17 cellular contexts compared by ENCODE assay signal in the genomic region with DNA sequence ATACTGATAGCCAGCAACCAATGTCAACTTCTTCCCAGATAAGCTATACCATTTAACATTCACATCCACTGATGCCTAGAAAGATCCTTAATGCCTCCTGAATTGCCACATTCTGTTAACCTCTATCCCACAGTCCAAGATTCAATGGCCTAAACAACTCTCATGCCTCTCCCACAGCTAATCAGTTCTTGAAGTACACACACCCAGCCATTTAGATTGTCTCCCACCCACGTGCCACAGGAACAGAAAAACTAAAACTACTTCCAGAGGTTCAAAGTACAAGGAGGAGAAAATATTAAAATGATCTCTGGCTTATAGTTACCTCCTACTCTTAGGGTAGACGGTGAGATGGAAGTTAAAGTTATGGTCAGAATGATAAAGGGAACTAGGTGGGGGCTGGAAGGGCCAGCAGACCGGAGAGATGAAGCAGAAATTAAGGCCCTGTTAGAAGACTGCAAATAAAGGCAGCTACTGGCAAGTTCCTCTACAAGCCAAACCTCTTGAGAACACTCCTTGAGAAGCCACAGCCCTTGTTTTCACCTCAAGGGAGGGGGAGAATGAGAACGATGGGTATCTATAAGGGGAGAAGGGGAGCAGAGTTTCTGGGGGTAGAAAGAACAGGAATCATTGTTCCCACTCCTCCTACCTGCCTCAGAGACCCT. TPM values are rescaled to one million over a fixed set of nuclear protein-coding genes. Genes with fewer than 3 reads are reported as not detected.
DNase-seq lines count a peak whose midpoint lies in the region; ATAC-seq, FAIRE-seq and TF ChIP-seq lines count a peak whose summit lies in the region.
"Had no signal": no experiment of that assay in that cellular context is flagged by ENCODE, and none has a peak within 500 bp of the region (broad histone marks: within the 10 kb centered on the region; RNA-seq: fewer than 3 reads in every experiment).

No MANE protein-coding gene starts in this region.

- no peak for TF ChIP-seq EP300 in HepG2 (IDR thresholded peaks at IDR 0.05; ENCODE audit: low read depth in 2 of 2, low read length in 2 of 2)
- no peak for TF ChIP-seq EP300 in HepG2 (CRISPR knock-in tag; IDR thresholded peaks at IDR 0.05; ENCODE audit: borderline replicate concordance)

- CTCF ChIA-PET in activated naive CD4-positive, alpha-beta T cell treated with anti-CD3 and anti-CD28 coated beads for 36 hours (lab: Charles Lee): no interaction called here
- CTCF ChIA-PET in HepG2 (lab: Yijun Ruan, JAX; ENCODE audit: low intra/inter-chr PET ratio, low total read pairs): no interaction called here

- intact Hi-C loops in activated naive CD4-positive, alpha-beta T cell treated with anti-CD3 and anti-CD28 coated beads for 36 hours (cut with micrococcal nuclease): loop anchor here (5.0 to 10.0 kb wide), 2 partner anchors 43 to 555 kb away; no protein-coding TSS in a partner anchor
- intact Hi-C loops in activated T-helper 1 cell treated with anti-CD3 and anti-CD28 coated beads, Interleukin-12 subunit alpha, Interleukin-12 subunit beta, Interleukin-2, Interleukin-4 antibody, amounts not matched to agents 30 ng/mL and 10 ng/mL and 1 ng/mL, durations not matched to agents 14 hours and 24 hours and 36 hours (cut with micrococcal nuclease): no loop called here
- intact Hi-C loops in HepG2 (cut with micrococcal nuclease; ENCODE audit: unreplicated experiment): no loop called here

- no peak for TF ChIP-seq POLR2A in HepG2 (IDR thresholded peaks at IDR 0.05; ENCODE audit: insufficient read depth in 1 of 2, low read depth in 2 of 2, low read length in 2 of 2)

- no peak for TF ChIP-seq CTCF in HepG2 (CRISPR knock-in tag; IDR thresholded peaks at IDR 0.05)

- H3K9me3 ChIP-seq in HepG2 (ENCODE audit: low read length): no peaks in the 10 kb centered on the region
- no peaks in the 10 kb centered on the region for H3K9me3 ChIP-seq in thymus (ENCODE audit: control insufficient read depth)
- H3K9me3 ChIP-seq: lower lobe of right lung, tibial artery had no signal

- in situ Hi-C loops in HepG2 (cut with HindIII; ENCODE audit: extremely low pct_ligation_motif_present, low pct_unique_long_range_greater_than_20kb): no loop called here

- H3K4me3 ChIP-seq in HepG2 (replicated peaks in 1 of 3; ENCODE audit: insufficient read depth in 1 of 3, low read depth in 2 of 3, low read length in 3 of 3) (no peak overlapping the region), thymus (ENCODE audit: low read length) (no peak overlapping the region)
- H3K4me3 ChIP-seq: coronary artery, lower lobe of right lung, tibial artery had no signal

- H3K27me3 Mint-ChIP-seq in activated naive CD4-positive, alpha-beta T cell treated with anti-CD3 and anti-CD28 coated beads for 36 hours (ENCODE audit: low read depth): no peaks in the 10 kb centered on the region
- H3K27me3 Mint-ChIP-seq in activated T-helper 1 cell treated with anti-CD3 and anti-CD28 coated beads, Interleukin-12 subunit alpha, Interleukin-12 subunit beta, Interleukin-2, Interleukin-4 antibody, amounts not matched to agents 30 ng/mL and 10 ng/mL and 1 ng/mL, durations not matched to agents 14 hours and 24 hours and 36 hours (ENCODE audit: insufficient read depth): no peaks in the 10 kb centered on the region

- H4K20me1 ChIP-seq in HepG2 (ENCODE audit: insufficient read depth, low read length): no peaks in the 10 kb centered on the region; the same call in 1 of the 2 replicates

- H3K4me3 Mint-ChIP-seq in activated naive CD4-positive, alpha-beta T cell treated with anti-CD3 and anti-CD28 coated beads for 36 hours: peak overlapping the region; percentile 0
- peak overlapping the region; percentile 40 for H3K4me3 Mint-ChIP-seq in activated T-helper 1 cell treated with anti-CD3 and anti-CD28 coated beads, Interleukin-12 subunit alpha, Interleukin-12 subunit beta, Interleukin-2, Interleukin-4 antibody, amounts not matched to agents 30 ng/mL and 10 ng/mL and 1 ng/mL, durations not matched to agents 14 hours and 24 hours and 36 hours

- H3K27ac Mint-ChIP-seq in activated naive CD4-positive, alpha-beta T cell treated with anti-CD3 and anti-CD28 coated beads for 36 hours: no peak overlapping the region
- H3K27ac Mint-ChIP-seq in activated T-helper 1 cell treated with anti-CD3 and anti-CD28 coated beads, Interleukin-12 subunit alpha, Interleukin-12 subunit beta, Interleukin-2, Interleukin-4 antibody, amounts not matched to agents 30 ng/mL and 10 ng/mL and 1 ng/mL, durations not matched to agents 14 hours and 24 hours and 36 hours: peak overlapping the region; percentile 0

- peaks cover 33% of the 10 kb centered on the region for H3K4me1 ChIP-seq in HepG2 (ENCODE audit: insufficient read depth, low read length)
- H3K4me1 ChIP-seq in thymus (ENCODE audit: control insufficient read depth, insufficient read depth, low read length): peaks cover 5% of the 10 kb centered on the region

- no peak overlapping the region for H3K4me2 ChIP-seq in HepG2 (ENCODE audit: low read depth, low read length)

- no peak for FAIRE-seq in HepG2 (lab: Jason Lieb, UNC)
- no peak for FAIRE-seq in RCC 7860 (lab: Jason Lieb, UNC)
- FAIRE-seq: TTC549 had no signal

- H3K27ac ChIP-seq in HepG2 (ENCODE audit: extremely low read length, insufficient read depth, low read length) (no peak overlapping the region), thymus (ENCODE audit: low read depth) (peak overlapping the region; percentile 42)
- H3K27ac ChIP-seq: coronary artery, lower lobe of right lung, tibial artery had no signal

- H3K79me2 ChIP-seq in HepG2 (ENCODE audit: insufficient read depth, low read length): peaks cover 43% of the 10 kb centered on the region

- H3K36me3 ChIP-seq in HepG2 (replicated peaks in 1 of 2; ENCODE audit: control insufficient read depth in 1 of 2, insufficient read depth in 2 of 2, low read length in 2 of 2): no peaks in the 10 kb centered on the region; a peak in 3 of 5 replicates
- no peaks in the 10 kb centered on the region for H3K36me3 ChIP-seq in thymus (ENCODE audit: control insufficient read depth, insufficient read depth)
- H3K36me3 ChIP-seq: tibial artery had no signal

- H2AFZ ChIP-seq in HepG2 (ENCODE audit: low read length): no peak overlapping the region

- TF ChIP-seq RAD21 in HepG2 (CRISPR knock-in tag; IDR thresholded peaks at IDR 0.05): no peak

- H3K9ac ChIP-seq in HepG2 (ENCODE audit: insufficient read depth, low read depth, low read length): no peak overlapping the region

- DNase-seq in activated naive CD4-positive, alpha-beta T cell treated with anti-CD3 and anti-CD28 coated beads for 36 hours: no peak
- no peak for DNase-seq in activated naive CD4-positive, alpha-beta T cell treated with anti-CD3 and anti-CD28 coated beads, Interleukin-2, amount 50 U/mL, for 16 hours
- no peak for DNase-seq in activated T-helper 1 cell treated with anti-CD3 and anti-CD28 coated beads, Interleukin-12 subunit alpha, Interleukin-12 subunit beta, Interleukin-2, Interleukin-4 antibody, amounts not matched to agents 30 ng/mL and 10 ng/mL and 1 ng/mL, durations not matched to agents 14 hours and 24 hours and 36 hours (ENCODE audit: low spot score)
- DNase-seq in HepG2 (ENCODE audit: low spot score) (no peak), RCC 7860 (ENCODE audit: low spot score) (no peak), GDM1 (lab: John Stamatoyannopoulos, UW) (no peak)
- DNase-seq: activated effector memory CD4-positive, alpha-beta T cell treated with Interleukin-2 at 50 U/mL for 16 hours; GF-D8; IMR-90; lower lobe of right lung; NCI-H2029; right cardiac atrium; tibial artery had no signal

- H3K27me3 ChIP-seq in HepG2 (ENCODE audit: control insufficient read depth in 1 of 2, insufficient read depth in 2 of 2, low read length in 2 of 2) (no peaks in the 10 kb centered on the region), thymus (ENCODE audit: control insufficient read depth, insufficient read depth) (no peaks in the 10 kb centered on the region)
- H3K27me3 ChIP-seq: tibial artery had no signal

- peaks cover 18% of the 10 kb centered on the region for H3K36me3 Mint-ChIP-seq in activated naive CD4-positive, alpha-beta T cell treated with anti-CD3 and anti-CD28 coated beads for 36 hours (ENCODE audit: low read depth)
- H3K36me3 Mint-ChIP-seq in activated T-helper 1 cell treated with anti-CD3 and anti-CD28 coated beads, Interleukin-12 subunit alpha, Interleukin-12 subunit beta, Interleukin-2, Interleukin-4 antibody, amounts not matched to agents 30 ng/mL and 10 ng/mL and 1 ng/mL, durations not matched to agents 14 hours and 24 hours and 36 hours (ENCODE audit: low read depth): peaks cover 23% of the 10 kb centered on the region

- no peaks in the 10 kb centered on the region for H3K9me3 Mint-ChIP-seq in activated naive CD4-positive, alpha-beta T cell treated with anti-CD3 and anti-CD28 coated beads for 36 hours
- no peaks in the 10 kb centered on the region for H3K9me3 Mint-ChIP-seq in activated T-helper 1 cell treated with anti-CD3 and anti-CD28 coated beads, Interleukin-12 subunit alpha, Interleukin-12 subunit beta, Interleukin-2, Interleukin-4 antibody, amounts not matched to agents 30 ng/mL and 10 ng/mL and 1 ng/mL, durations not matched to agents 14 hours and 24 hours and 36 hours

- no TSS peak for BruUV-seq in HepG2 (replicated peaks; lab: Mats Ljungman, UMichigan)

- POLR2A ChIA-PET in HepG2 (lab: Yijun Ruan, JAX): no interaction called here

- 76% methylated on average over 4 of the region's 4 CpGs for WGBS in HepG2 (ENCODE audit: low lambda C conversion rate)
- WGBS in thymus: 24% methylated on average over 4 of the region's 4 CpGs

- ATAC-seq in HepG2 (no peak), GM21367 (IDR thresholded peaks at IDR 0.05; ENCODE audit: unreplicated experiment) (no peak)

- H3K4me1 Mint-ChIP-seq in activated naive CD4-positive, alpha-beta T cell treated with anti-CD3 and anti-CD28 coated beads for 36 hours (ENCODE audit: low read depth): peaks cover 49% of the 10 kb centered on the region
- H3K4me1 Mint-ChIP-seq in activated T-helper 1 cell treated with anti-CD3 and anti-CD28 coated beads, Interleukin-12 subunit alpha, Interleukin-12 subunit beta, Interleukin-2, Interleukin-4 antibody, amounts not matched to agents 30 ng/mL and 10 ng/mL and 1 ng/mL, durations not matched to agents 14 hours and 24 hours and 36 hours (ENCODE audit: low read depth): peaks cover 50% of the 10 kb centered on the region

RNA-seq across cellular contexts. Expression of gene MED14, which starts 5.3 kb away (rescaled TPM):
- total RNA-seq in activated naive CD4-positive, alpha-beta T cell treated with anti-CD3 and anti-CD28 coated beads for 36 hours: 10 to 100 TPM; 47.3 to 50.8 TPM
- total RNA-seq in activated T-helper 1 cell treated with anti-CD3 and anti-CD28 coated beads, Interleukin-12 subunit alpha, Interleukin-12 subunit beta, Interleukin-2, Interleukin-4 antibody, amounts not matched to agents 30 ng/mL and 10 ng/mL and 1 ng/mL, durations not matched to agents 14 hours and 24 hours and 36 hours: 36.4 and 40.9 TPM in 2 replicates
- total RNA-seq in HepG2 (2016; rRNA removed; fragmentation: Illumina TruSeq; extraction: Trizol): 10.2 and 14.2 TPM in 2 replicates
- 1.4 and 2.2 TPM in 2 replicates for total RNA-seq in HepG2 (2016; cell fraction: cytosol; rRNA removed; fragmentation: Illumina TruSeq; extraction: Trizol; ENCODE audit: low read depth)
- total RNA-seq in HepG2 (2016; cell fraction: insoluble cytoplasmic fraction; rRNA removed; fragmentation: Illumina TruSeq; extraction: Trizol): 10.3 and 15.7 TPM in 2 replicates
- total RNA-seq in HepG2 (2016; cell fraction: membrane; rRNA removed; fragmentation: Illumina TruSeq; extraction: Trizol): 5.9 and 6.5 TPM in 2 replicates
- 22.1 and 24.4 TPM in 2 replicates for total RNA-seq in HepG2 (2016; cell fraction: nucleus; rRNA removed; fragmentation: Illumina TruSeq; extraction: Trizol)
- 15.8 and 16.3 TPM in 2 replicates for polyA plus RNA-seq in HepG2 (2011; rRNA removed)
- polyA plus RNA-seq in HepG2 (2011; cell fraction: cytosol; rRNA removed): 10.2 and 10.8 TPM in 2 replicates
- polyA plus RNA-seq in HepG2 (2011; cell fraction: nucleus; rRNA removed): 20.3 and 21.1 TPM in 2 replicates
- polyA plus RNA-seq in HepG2 (2012): 16.8 and 17.5 TPM in 2 replicates
- polyA plus RNA-seq in HepG2 (2016; cell fraction: cytosol; fragmentation: Illumina TruSeq; extraction: Trizol; ENCODE audit: low read depth): 0.45 and 0.47 TPM in 2 replicates
- polyA plus RNA-seq in HepG2 (2016; cell fraction: insoluble cytoplasmic fraction; fragmentation: Illumina TruSeq; extraction: Trizol; ENCODE audit: low read depth): 20.2 and 20.3 TPM in 2 replicates
- polyA plus RNA-seq in HepG2 (2016; cell fraction: membrane; fragmentation: Illumina TruSeq; extraction: Trizol; ENCODE audit: low read depth): 2.0 and 2.3 TPM in 2 replicates
- polyA plus RNA-seq in HepG2 (2016; cell fraction: nucleus; fragmentation: Illumina TruSeq; extraction: Trizol; ENCODE audit: insufficient read depth, low read depth): 23.3 and 27.7 TPM in 2 replicates
- polyA minus RNA-seq in HepG2 (2011; rRNA and poly(A)+ RNA removed; ENCODE audit: low replicate concordance): 39.3 and 68.8 TPM in 2 replicates
- 14.1 and 18.8 TPM in 2 replicates for polyA minus RNA-seq in HepG2 (2011; cell fraction: cytosol; rRNA and poly(A)+ RNA removed)
- polyA minus RNA-seq in HepG2 (2011; cell fraction: nucleus; rRNA and poly(A)+ RNA removed): 57.2 and 64.4 TPM in 2 replicates
- polyA plus RNA-seq in thymus: 22.4 TPM
